22 cellular contexts compared by ENCODE assay signal in the genomic region with DNA sequence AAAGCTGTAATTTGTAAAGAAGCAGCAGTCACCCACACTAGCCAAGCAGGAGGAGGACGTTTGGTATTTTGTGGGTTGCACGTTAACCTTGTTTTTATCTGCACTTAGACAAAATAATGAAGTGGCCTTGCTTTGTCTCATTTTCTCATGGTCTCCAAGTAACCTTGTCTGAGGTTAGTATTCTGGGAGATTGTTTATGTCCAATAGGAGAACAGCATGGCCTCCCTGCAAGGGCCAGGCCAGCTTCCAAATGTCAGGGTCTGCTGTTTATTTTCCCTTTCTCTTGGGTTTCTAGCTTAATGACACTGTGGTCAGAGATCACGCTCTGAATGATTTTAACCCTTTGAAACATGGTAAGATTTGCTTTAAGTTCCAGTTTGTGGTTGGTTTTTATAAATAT. TPM values are rescaled to one million over a fixed set of nuclear protein-coding genes. Genes with fewer than 3 reads are reported as not detected.
"Had no signal": no experiment of that assay in that cellular context is flagged by ENCODE, and none has a peak within 500 bp of the region (broad histone marks: within the 10 kb centered on the region; RNA-seq: fewer than 3 reads in every experiment).

No MANE protein-coding gene starts in this region.

- H3K4me2 ChIP-seq: hepatocyte had no signal

- H3K9me3 ChIP-seq: right lobe of liver had no signal

- H3K27ac ChIP-seq: hepatocyte, right lobe of liver, SK-N-MC, stomach had no signal

- H3K79me2 ChIP-seq: hepatocyte had no signal

- FAIRE-seq: kidney had no signal

- H3K9me3 Mint-ChIP-seq: activated naive CD4-positive, alpha-beta T cell treated with anti-CD3 and anti-CD28 coated beads, Interleukin-2, amount 10 ng/mL, durations not matched to agents 7 days and 5 days; dendritic cell treated with granulocyte-macrophage colony-stimulating factor and Interleukin-4, amounts not matched to agents 40 ng/mL and 50 ng/mL, for 4 days; natural killer cell treated with Interleukin-12 subunit alpha and Interleukin-12 subunit beta and Interleukin-15 and Interleukin-18, amount 100 ng/mL, for 72 hours; T-cell had no signal

- H3K4me3 Mint-ChIP-seq: activated naive CD4-positive, alpha-beta T cell treated with anti-CD3 and anti-CD28 coated beads, Interleukin-2, amount 10 ng/mL, durations not matched to agents 7 days and 5 days; dendritic cell treated with granulocyte-macrophage colony-stimulating factor and Interleukin-4, amounts not matched to agents 40 ng/mL and 50 ng/mL, for 4 days; natural killer cell treated with Interleukin-12 subunit alpha and Interleukin-12 subunit beta and Interleukin-15 and Interleukin-18, amount 100 ng/mL, for 72 hours; T-cell had no signal

- H3K27me3 Mint-ChIP-seq: dendritic cell treated with granulocyte-macrophage colony-stimulating factor and Interleukin-4, amounts not matched to agents 40 ng/mL and 50 ng/mL, for 4 days had no signal

- H3K27me3 ChIP-seq: hepatocyte, right lobe of liver had no signal

- DNase-seq: activated CD4-positive, alpha-beta T cell treated with anti-CD3 and anti-CD28 coated beads for 1 hour; activated CD4-positive, alpha-beta T cell treated with anti-CD3 and anti-CD28 coated beads, Interleukin-2, amount 50 U/mL, for 4 hours; activated naive CD4-positive, alpha-beta T cell treated with anti-CD3 and anti-CD28 coated beads, Interleukin-2, amount 10 ng/mL, durations not matched to agents 7 days and 5 days; cerebellar nuclear complex; effector memory CD4-positive, alpha-beta T cell; kidney; occipital lobe; right lobe of liver; stomach; T-cell; T-helper 9 cell had no signal

- H3K4me3 ChIP-seq: hepatocyte, right lobe of liver, SK-N-MC, stomach had no signal

- H3K36me3 Mint-ChIP-seq: activated naive CD4-positive, alpha-beta T cell treated with anti-CD3 and anti-CD28 coated beads, Interleukin-2, amount 10 ng/mL, durations not matched to agents 7 days and 5 days; natural killer cell treated with Interleukin-12 subunit alpha and Interleukin-12 subunit beta and Interleukin-15 and Interleukin-18, amount 100 ng/mL, for 72 hours; T-cell had no signal

- H2AFZ ChIP-seq: hepatocyte had no signal

- H3K36me3 ChIP-seq: right lobe of liver, stomach had no signal

- ATAC-seq: natural killer cell treated with Interleukin-12 subunit alpha and Interleukin-12 subunit beta and Interleukin-15 and Interleukin-18, amount 100 ng/mL, for 72 hours; right lobe of liver; T-cell had no signal

- H3K4me1 ChIP-seq: right lobe of liver, stomach had no signal

- H3K27ac Mint-ChIP-seq: activated naive CD4-positive, alpha-beta T cell treated with anti-CD3 and anti-CD28 coated beads, Interleukin-2, amount 10 ng/mL, durations not matched to agents 7 days and 5 days; dendritic cell treated with granulocyte-macrophage colony-stimulating factor and Interleukin-4, amounts not matched to agents 40 ng/mL and 50 ng/mL, for 4 days; natural killer cell treated with Interleukin-12 subunit alpha and Interleukin-12 subunit beta and Interleukin-15 and Interleukin-18, amount 100 ng/mL, for 72 hours; T-cell had no signal

RNA-seq across cellular contexts. Expression of gene PNMA6E, which starts 29.9 kb away (rescaled TPM):
- total RNA-seq: epithelial cell of proximal tubule; glomerular endothelial cell; hepatocyte; kidney; mesenteric fat pad; natural killer cell treated with Interleukin-12 subunit alpha and Interleukin-12 subunit beta and Interleukin-15 and Interleukin-18, amount 100 ng/mL, for 72 hours; occipital lobe; pulmonary artery endothelial cell; right lobe of liver; stomach; T-cell; urinary bladder had no signal
- polyA plus RNA-seq: adipose tissue, hepatocyte, stomach, urinary bladder had no signal

RNA-seq across cellular contexts. Expression of gene PNMA6F, which starts 49.7 kb away (rescaled TPM):
- total RNA-seq: epithelial cell of proximal tubule; glomerular endothelial cell; hepatocyte; kidney; lower leg skin; mesenteric fat pad; natural killer cell treated with Interleukin-12 subunit alpha and Interleukin-12 subunit beta and Interleukin-15 and Interleukin-18, amount 100 ng/mL, for 72 hours; pulmonary artery endothelial cell; right lobe of liver; stomach; T-cell; urinary bladder had no signal
- polyA plus RNA-seq: adipose tissue, hepatocyte, stomach, urinary bladder had no signal
